ENCODE assay signal across 29 cellular contexts in the genomic region with DNA sequence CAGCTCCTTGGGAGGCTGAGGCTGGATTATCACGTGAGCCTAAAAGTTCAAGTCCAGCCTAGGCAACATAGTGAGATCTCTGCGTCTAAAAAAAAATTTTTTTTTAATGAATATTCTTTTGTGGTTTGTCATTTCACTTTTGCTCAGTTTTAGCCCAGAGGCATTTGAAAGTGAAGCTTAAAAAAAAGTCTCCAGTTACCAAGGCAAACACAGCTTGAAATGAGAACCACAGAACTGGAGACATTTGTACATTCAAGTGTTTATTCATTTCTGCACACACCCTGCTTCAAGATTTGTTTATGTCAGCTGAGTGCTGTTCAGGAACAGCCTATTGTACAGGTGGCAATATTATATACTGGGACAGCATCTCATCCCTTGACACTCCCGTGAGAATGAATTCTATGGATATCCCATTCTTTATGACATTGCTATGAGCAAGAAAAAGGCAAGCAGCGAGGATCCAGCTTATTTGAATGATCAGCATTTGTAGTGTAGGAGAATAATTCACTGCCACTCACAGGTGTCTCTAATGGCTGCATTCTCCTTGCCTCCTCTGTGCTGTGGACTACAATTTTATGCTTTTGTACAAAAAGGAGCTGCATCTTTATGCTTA.
"Had no signal": no experiment of that assay in that cellular context is flagged by ENCODE, and none has a peak within 500 bp of the region (broad histone marks: within the 10 kb centered on the region; RNA-seq: fewer than 3 reads in every experiment).

No MANE protein-coding gene starts in this region.

- FAIRE-seq: endometrium had no signal

- H3K4me1 ChIP-seq: ascending aorta, colonic mucosa, esophagus squamous epithelium, lower lobe of right lung, suprapubic skin, tibial artery had no signal

- H3K4me3 ChIP-seq: ascending aorta, cardiac muscle cell, colonic mucosa, esophagus squamous epithelium, lower lobe of right lung, suprapubic skin, tibial artery had no signal

- DNase-seq: activated CD4-positive, alpha-beta memory T cell treated with anti-CD3 and anti-CD28 coated beads for 36 hours; activated CD4-positive, alpha-beta T cell treated with anti-CD3 and anti-CD28 coated beads, Interleukin-2, amount 10 ng/mL, durations not matched to agents 24 days and 14 days; activated CD4-positive, CD25-positive, alpha-beta regulatory T cell treated with anti-CD3 and anti-CD28 coated beads, Interleukin-2, amount 50 U/mL, for 72 hours; activated CD8-positive, alpha-beta memory T cell treated with anti-CD3 and anti-CD28 coated beads, Interleukin-2, amount 50 U/mL, for 4 hours; activated effector memory CD4-positive, alpha-beta T cell treated with anti-CD3 and anti-CD28 coated beads, Interleukin-2, amount 50 U/mL, for 16 hours; activated naive CD4-positive, alpha-beta T cell treated with anti-CD3 and anti-CD28 coated beads for 36 hours; activated naive CD8-positive, alpha-beta T cell treated with anti-CD3 and anti-CD28 coated beads for 36 hours; activated T-cell treated with anti-CD3 and anti-CD28 coated beads, Interleukin-2, amount 50 U/mL, for 1 hour; cerebellar nuclear complex; colonic mucosa; effector CD8-positive, alpha-beta T cell; esophagus squamous epithelium; foreskin melanocyte; kidney glomerular epithelial cell; lower lobe of right lung; mesendoderm; natural killer cell; right cardiac atrium; stimulated activated CD4-positive, alpha-beta T cell treated with anti-CD3 and anti-CD28 coated beads, Interleukin-15, amount 100 ng/mL, for 24 hours; stimulated activated CD4-positive, alpha-beta T cell treated with anti-CD3 and anti-CD28 coated beads, Interleukin-2, amount 100 ng/mL, for 24 hours; stimulated activated naive B cell treated with anti-CD40 and anti-IgM and Interleukin-4, amounts not matched to agents 10 μg/mL and 1 μg/mL and 100 μg/mL, for 72 hours; tibial artery; WERI-Rb-1 had no signal

- H3K27me3 ChIP-seq: ascending aorta, cardiac muscle cell, colonic mucosa, esophagus squamous epithelium, suprapubic skin, tibial artery had no signal

- ATAC-seq: left lobe of liver; lower lobe of right lung; natural killer cell; right cardiac atrium; stimulated activated naive B cell treated with anti-CD40 and anti-IgM and Interleukin-4, amounts not matched to agents 10 μg/mL and 1 μg/mL and 100 μg/mL, for 72 hours had no signal

- H3K36me3 ChIP-seq: ascending aorta, cardiac muscle cell, colonic mucosa, esophagus squamous epithelium, lower lobe of right lung, suprapubic skin, tibial artery, WERI-Rb-1 had no signal

- H3K27ac ChIP-seq: ascending aorta, cardiac muscle cell, colonic mucosa, epithelial cell of prostate, esophagus squamous epithelium, lower lobe of right lung, suprapubic skin, tibial artery, WERI-Rb-1 had no signal

- H3K9me3 ChIP-seq: ascending aorta, colonic mucosa, esophagus squamous epithelium, lower lobe of right lung, suprapubic skin, tibial artery had no signal
